Comparison of ENCODE assay signal across 20 cellular contexts in the genomic region with DNA sequence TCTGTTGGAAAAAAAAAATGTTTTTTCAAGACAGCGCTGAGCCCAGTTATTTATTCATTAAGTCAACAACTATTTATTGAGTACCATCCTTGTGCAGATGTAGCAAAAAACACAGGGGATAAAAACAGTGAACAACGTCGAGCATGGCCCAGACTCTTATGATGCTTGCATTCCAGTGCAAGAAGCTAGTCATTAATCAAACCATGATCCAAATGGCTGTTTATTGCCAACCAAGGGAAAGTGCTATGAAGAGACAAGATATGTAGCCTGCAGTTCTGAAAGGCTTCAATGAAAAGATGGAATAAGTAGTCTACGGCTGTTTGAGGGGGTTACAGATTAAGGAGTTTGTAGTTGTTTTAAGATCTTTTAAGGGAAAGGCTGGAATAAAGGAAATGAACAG.
DNase-seq lines count a peak whose midpoint lies in the region; ATAC-seq and TF ChIP-seq lines count a peak whose summit lies in the region.
"Had no signal": no experiment of that assay in that cellular context is flagged by ENCODE, and none has a peak within 500 bp of the region (broad histone marks: within the 10 kb centered on the region; RNA-seq: fewer than 3 reads in every experiment).

No MANE protein-coding gene starts in this region.

- no peak overlapping the region for H3K4me3 Mint-ChIP-seq in mesothelial cell of epicardium
- no peak overlapping the region for H3K4me3 Mint-ChIP-seq in CD8-positive, alpha-beta memory T cell
- H3K4me3 Mint-ChIP-seq: B cell; CD4-positive, alpha-beta T cell; GM23338; HFFc6 had no signal

- TF ChIP-seq CTCF in SK-N-SH (IDR thresholded peaks at IDR 0.05) (no peak), mesothelial cell of epicardium (IDR thresholded peaks at IDR 0.05; ENCODE audit: unreplicated experiment) (no peak)

- peaks cover 0 to 3% of the 10 kb centered on the region in 2 experiments; a peak in 2 of 4 replicates for H3K4me1 ChIP-seq in SK-N-SH (ENCODE audit: control insufficient read depth in 1 of 2, insufficient read depth in 2 of 2, low read depth in 1 of 2, low read length in 1 of 2)
- H3K4me1 ChIP-seq in CD8-positive, alpha-beta memory T cell (ENCODE audit: insufficient read depth, low read length) = no peaks in the 10 kb centered on the region
- H3K4me1 ChIP-seq: BLaER1, HAP-1 had no signal

- no peak overlapping the region for H3K4me2 ChIP-seq in SK-N-SH
- H3K4me2 ChIP-seq: BLaER1, GM23338 had no signal

- WGBS in SK-N-SH (ENCODE audit: low lambda C conversion rate) = 36% methylated on average over 4 of the region's 4 CpGs

- no peaks in the 10 kb centered on the region for H3K9me2 ChIP-seq in SK-N-SH

- no peak for DNase-seq in SK-N-SH
- DNase-seq in amniotic epithelial cell (ENCODE audit: low read depth) = peak; percentile 25
- no peak for DNase-seq in mesothelial cell of epicardium (ENCODE audit: low spot score in 2 of 2, unreplicated experiment in 2 of 2)
- no peak for DNase-seq in NCI-H524 treated with DMSO at 0.1 percent for 48 hours (lab: John Stamatoyannopoulos, UW)
- DNase-seq in activated CD8-positive, alpha-beta memory T cell treated with anti-CD3 and anti-CD28 coated beads, Interleukin-2, amount 50 U/mL, for 4 hours = no peak
- DNase-seq in CD8-positive, alpha-beta memory T cell = no peak
- DNase-seq: Calu3; CD4-positive, alpha-beta T cell; COR-L47; DMS53; DMS79 treated with DMSO at 0.1 percent for 48 hours; GF-D8; HFFc6 had no signal

- no peak overlapping the region for H3K27ac ChIP-seq in SK-N-SH (ENCODE audit: low read depth in 2 of 2, low read length in 1 of 2)
- no peak overlapping the region for H3K27ac ChIP-seq in CD8-positive, alpha-beta memory T cell (ENCODE audit: low read depth, low read length)
- H3K27ac ChIP-seq: 22Rv1, BLaER1, C4-2B had no signal

- no peak overlapping the region for H2AFZ ChIP-seq in SK-N-SH (ENCODE audit: low read depth)
- H2AFZ ChIP-seq: GM23338 had no signal

- no peaks in the 10 kb centered on the region for H3K79me2 ChIP-seq in SK-N-SH (ENCODE audit: insufficient read depth)

- peaks cover 22% of the 10 kb centered on the region for H3K9me3 Mint-ChIP-seq in mesothelial cell of epicardium
- peaks cover 0 to 12% (median 7%) of the 10 kb centered on the region in 5 donors for H3K9me3 Mint-ChIP-seq in CD8-positive, alpha-beta memory T cell
- H3K9me3 Mint-ChIP-seq: GM23338 had no signal

- no peaks in the 10 kb centered on the region for H4K20me1 ChIP-seq in SK-N-SH (ENCODE audit: insufficient read depth)
- H4K20me1 ChIP-seq: BLaER1 had no signal

- no peaks in the 10 kb centered on the region for H3F3A ChIP-seq in SK-N-SH (replicated peaks; ENCODE audit: insufficient read depth)

- H3K27ac Mint-ChIP-seq in mesothelial cell of epicardium = peak overlapping the region; percentile 40
- H3K27ac Mint-ChIP-seq in CD8-positive, alpha-beta memory T cell = no peak overlapping the region
- H3K27ac Mint-ChIP-seq: B cell; CD4-positive, alpha-beta T cell; GM23338; HFFc6 had no signal

- no peaks in the 10 kb centered on the region for H3K36me3 ChIP-seq in SK-N-SH (replicated peaks in 1 of 2; ENCODE audit: control insufficient read depth in 1 of 2, insufficient read depth in 2 of 2, low read length in 1 of 2)
- H3K36me3 ChIP-seq in CD8-positive, alpha-beta memory T cell (ENCODE audit: insufficient read depth, low read length) = no peaks in the 10 kb centered on the region
- H3K36me3 ChIP-seq: BLaER1, HAP-1 had no signal

- no peak overlapping the region for H3K4me3 ChIP-seq in SK-N-SH (ENCODE audit: low read depth in 2 of 2, low read length in 1 of 2)
- no peak overlapping the region for H3K4me3 ChIP-seq in CD8-positive, alpha-beta memory T cell (ENCODE audit: low read length)
- H3K4me3 ChIP-seq: BLaER1, GM23338, HAP-1 had no signal

- TF ChIP-seq EP300 in SK-N-SH (IDR thresholded peaks at IDR 0.05; ENCODE audit: borderline replicate concordance in 1 of 2, low read depth in 1 of 2, low read length in 1 of 2) = no peak

- no peaks in the 10 kb centered on the region for H3K9me3 ChIP-seq in SK-N-SH
- no peaks in the 10 kb centered on the region for H3K9me3 ChIP-seq in CD8-positive, alpha-beta memory T cell (ENCODE audit: low read length)
- H3K9me3 ChIP-seq: BLaER1, HAP-1 had no signal

- H3K9ac ChIP-seq in SK-N-SH = no peak overlapping the region
- H3K9ac ChIP-seq: BLaER1 had no signal

- H3K27me3 ChIP-seq in SK-N-SH (ENCODE audit: insufficient read depth) = no peaks in the 10 kb centered on the region
- H3K27me3 ChIP-seq in CD8-positive, alpha-beta memory T cell (ENCODE audit: insufficient read depth, low read length, poor library complexity, severe bottlenecking) = no peaks in the 10 kb centered on the region
- H3K27me3 ChIP-seq: BLaER1 had no signal

- H3K4me1 Mint-ChIP-seq in mesothelial cell of epicardium = peaks cover 29% of the 10 kb centered on the region
- no peaks in the 10 kb centered on the region for H3K4me1 Mint-ChIP-seq in CD8-positive, alpha-beta memory T cell
- H3K4me1 Mint-ChIP-seq: B cell had no signal

- ATAC-seq in SK-N-SH treated with all-trans-retinoic acid at 6 μM for 48 hours = no peak
- ATAC-seq: GM23338 had no signal

- POLR2A ChIA-PET in SK-N-SH (lab: Yijun Ruan, JAX) = no interaction called here
- POLR2A ChIA-PET in CD8-positive, alpha-beta memory T cell (lab: Charles Lee) = no interaction called here

- peaks cover 2% of the 10 kb centered on the region for H3K27me3 Mint-ChIP-seq in mesothelial cell of epicardium (ENCODE audit: low read depth)
- no peaks in the 10 kb centered on the region for H3K27me3 Mint-ChIP-seq in CD8-positive, alpha-beta memory T cell
- H3K27me3 Mint-ChIP-seq: B cell; CD4-positive, alpha-beta T cell had no signal

- TF ChIP-seq RAD21 in SK-N-SH (IDR thresholded peaks at IDR 0.05; ENCODE audit: low read length) = no peak

- CTCF ChIA-PET in SK-N-SH (lab: Yijun Ruan, JAX) = interaction anchor here (1.8 kb wide), 1 partner anchor 12 kb away, joined by 4 read pairs; no protein-coding TSS in a partner anchor
- CTCF ChIA-PET in CD8-positive, alpha-beta memory T cell (lab: Charles Lee) = no interaction called here

- no peaks in the 10 kb centered on the region for H3K36me3 Mint-ChIP-seq in mesothelial cell of epicardium
- H3K36me3 Mint-ChIP-seq in CD8-positive, alpha-beta memory T cell = no peaks in the 10 kb centered on the region

TF ChIP-seq in SK-N-SH treated with all-trans-retinoic acid at 6 μM for 48 hours, 23 proteins besides CTCF, POLR2A, EP300 and RAD21:
- TF ChIP-seq ISL1 (CRISPR knock-in tag; IDR thresholded peaks at IDR 0.05) (peak; percentile 76), PPARA (CRISPR knock-in tag; IDR thresholded peaks at IDR 0.05; ENCODE audit: borderline replicate concordance) (no peak)

TF ChIP-seq in SK-N-SH, 30 proteins besides CTCF, POLR2A, EP300 and RAD21:
- TF ChIP-seq RCOR1 (IDR thresholded peaks at IDR 0.05; ENCODE audit: low read length) (no peak), GABPA (IDR thresholded peaks at IDR 0.05; ENCODE audit: low read depth) (no peak)
